ENCODE assay signal across 19 cellular contexts in the genomic region with DNA sequence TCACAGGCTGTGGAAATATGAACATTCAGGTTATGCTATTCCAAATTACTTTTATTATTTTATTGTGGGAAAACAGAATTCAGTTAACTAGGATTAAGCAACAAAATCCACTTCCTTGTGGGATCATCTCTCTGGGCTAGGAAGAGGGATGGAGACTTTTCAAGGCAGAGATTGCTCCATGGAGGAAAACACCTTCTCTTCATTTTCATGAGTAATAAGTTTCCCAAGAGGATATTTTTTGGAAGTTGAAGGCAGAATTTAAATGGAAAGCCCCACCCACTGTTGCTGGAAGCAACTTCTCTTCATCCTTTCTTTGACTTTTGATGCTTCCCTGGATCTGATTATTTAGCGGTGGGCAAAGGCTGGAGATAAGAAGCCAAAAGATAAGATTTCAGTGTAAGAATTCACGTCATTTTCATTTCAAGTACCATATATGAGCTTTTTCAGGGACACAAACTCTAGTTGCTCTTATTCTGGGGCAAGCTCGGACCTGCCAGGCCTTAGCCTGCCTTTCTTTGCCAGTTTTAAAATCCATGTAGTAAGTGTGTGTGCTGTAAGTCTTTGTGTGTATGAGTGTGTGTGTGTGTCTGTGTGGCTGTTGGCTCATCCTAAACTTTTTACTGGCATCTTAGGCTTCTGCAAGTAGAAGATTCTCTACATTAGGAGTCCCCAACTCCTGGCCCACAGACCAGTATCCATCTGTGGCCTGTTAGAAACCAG. TPM values are rescaled to one million over a fixed set of nuclear protein-coding genes. Genes with fewer than 3 reads are reported as not detected.
"Had no signal": no experiment of that assay in that cellular context is flagged by ENCODE, and none has a peak within 500 bp of the region (broad histone marks: within the 10 kb centered on the region; RNA-seq: fewer than 3 reads in every experiment).

No MANE protein-coding gene starts in this region.

- H3K79me2 ChIP-seq: hepatocyte had no signal

- H3K4me1 Mint-ChIP-seq: activated T-helper 17 cell treated with anti-CD3 and anti-CD28 coated beads, Interleukin-2, amount 50 U/mL, for 72 hours had no signal

- H2AFZ ChIP-seq: hepatocyte had no signal

- H3K27me3 Mint-ChIP-seq: stimulated activated naive CD8-positive, alpha-beta T cell treated with anti-CD3 and anti-CD28 coated beads, Interleukin-15, amount 100 ng/mL, for 72 hours had no signal

- H3K4me3 Mint-ChIP-seq: activated CD4-positive, alpha-beta T cell treated with anti-CD3 and anti-CD28 coated beads, Interleukin-2, amount 10 ng/mL, durations not matched to agents 7 days and 5 days; activated T-helper 17 cell treated with anti-CD3 and anti-CD28 coated beads, Interleukin-2, amount 50 U/mL, for 72 hours; central memory CD8-positive, alpha-beta T cell; stimulated activated naive CD8-positive, alpha-beta T cell treated with anti-CD3 and anti-CD28 coated beads, Interleukin-15, amount 100 ng/mL, for 72 hours; type B pancreatic cell had no signal

- H3K27me3 ChIP-seq: sigmoid colon had no signal

- ATAC-seq: activated T-helper 17 cell treated with anti-CD3 and anti-CD28 coated beads, Interleukin-2, amount 50 U/mL, for 72 hours; left lobe of liver; pancreas; stimulated activated naive CD8-positive, alpha-beta T cell treated with anti-CD3 and anti-CD28 coated beads, Interleukin-15, amount 100 ng/mL, for 72 hours had no signal

- H3K4me3 ChIP-seq: coronary artery, hepatocyte, pancreas, sigmoid colon had no signal

- H3K27ac Mint-ChIP-seq: activated CD4-positive, alpha-beta T cell treated with anti-CD3 and anti-CD28 coated beads, Interleukin-2, amount 10 ng/mL, durations not matched to agents 7 days and 5 days; activated T-helper 17 cell treated with anti-CD3 and anti-CD28 coated beads, Interleukin-2, amount 50 U/mL, for 72 hours; stimulated activated naive CD8-positive, alpha-beta T cell treated with anti-CD3 and anti-CD28 coated beads, Interleukin-15, amount 100 ng/mL, for 72 hours; type B pancreatic cell had no signal

- H3K9me3 Mint-ChIP-seq: activated T-helper 17 cell treated with anti-CD3 and anti-CD28 coated beads, Interleukin-2, amount 50 U/mL, for 72 hours; central memory CD8-positive, alpha-beta T cell; stimulated activated naive CD8-positive, alpha-beta T cell treated with anti-CD3 and anti-CD28 coated beads, Interleukin-15, amount 100 ng/mL, for 72 hours; type B pancreatic cell had no signal

- H3K27ac ChIP-seq: coronary artery, hepatocyte, pancreas, sigmoid colon had no signal

- H3K36me3 Mint-ChIP-seq: type B pancreatic cell had no signal

- DNase-seq: activated CD4-positive, alpha-beta T cell treated with anti-CD3 and anti-CD28 coated beads, Interleukin-2, amount 10 ng/mL, durations not matched to agents 7 days and 5 days; activated CD4-positive, CD25-positive, alpha-beta regulatory T cell; activated CD8-positive, alpha-beta memory T cell treated with anti-CD3 and anti-CD28 coated beads for 24 hours; activated naive CD4-positive, alpha-beta T cell treated with Interleukin-2 at 50 U/mL for 16 hours; effector CD4-positive, alpha-beta T cell; islet precursor cell; pancreas; sigmoid colon; stimulated activated CD4-positive, alpha-beta T cell treated with anti-CD3 and anti-CD28 coated beads, Interleukin-1b, Interleukin-23, amount 100 ng/mL, for 48 hours; stimulated activated naive CD8-positive, alpha-beta T cell treated with anti-CD3 and anti-CD28 coated beads, Interleukin-15, amount 100 ng/mL, for 72 hours had no signal

- H3K9me3 ChIP-seq: pancreas, sigmoid colon had no signal

- H3K4me2 ChIP-seq: hepatocyte had no signal

- H3K36me3 ChIP-seq: pancreas, sigmoid colon had no signal

RNA-seq across cellular contexts. Expression of gene IL24, which starts 11.7 kb away (rescaled TPM):
- total RNA-seq: activated CD4-positive, alpha-beta T cell treated with anti-CD3 and anti-CD28 coated beads, Interleukin-2, amount 10 ng/mL, durations not matched to agents 7 days and 5 days; glomerular endothelial cell; hepatocyte; left lobe of liver; lung microvascular endothelial cell; pancreas; sigmoid colon; temporal lobe had no signal

RNA-seq across cellular contexts. Expression of gene IL20, which starts 20.1 kb away (rescaled TPM):
- total RNA-seq: activated CD4-positive, alpha-beta T cell treated with anti-CD3 and anti-CD28 coated beads, Interleukin-2, amount 10 ng/mL, durations not matched to agents 7 days and 5 days; activated T-helper 17 cell treated with anti-CD3 and anti-CD28 coated beads, Interleukin-2, amount 50 U/mL, for 72 hours; glomerular endothelial cell; hepatocyte; left lobe of liver; lung microvascular endothelial cell; pancreas; sigmoid colon; temporal lobe had no signal

RNA-seq across cellular contexts. Expression of gene FCMR, which starts 36.2 kb away (rescaled TPM):
- total RNA-seq: lung microvascular endothelial cell had no signal
